Comparison of ENCODE assay signal across 32 cellular contexts in genomic region chr10:94989192-94989591, GRCh38. TPM values are rescaled to one million over a fixed set of nuclear protein-coding genes. Genes with fewer than 3 reads are reported as not detected.
"Had no signal": no experiment of that assay in that cellular context is flagged by ENCODE, and none has a peak within 500 bp of the region (broad histone marks: within the 10 kb centered on the region; RNA-seq: fewer than 3 reads in every experiment).

No MANE protein-coding gene starts in this region.

- H2AFZ ChIP-seq: neural progenitor cell, parathyroid adenoma had no signal

- H3K4me3 ChIP-seq: neural progenitor cell, ovary, skin epidermis, smooth muscle cell, spleen, suprapubic skin, testis, tibial artery, transverse colon, upper lobe of right lung, uterus had no signal

- H3K79me2 ChIP-seq: parathyroid adenoma had no signal

- DNase-seq: naive B cell; naive thymus-derived CD8-positive, alpha-beta T cell; occipital lobe; ovary; posterior cingulate gyrus; right cardiac atrium; spleen; stimulated activated CD4-positive, alpha-beta T cell treated with anti-CD3 and anti-CD28 coated beads, Interleukin-12 subunit alpha, Interleukin-12 subunit beta, amount 100 ng/mL, for 4 hours; stimulated activated CD4-positive, alpha-beta T cell treated with anti-CD3 and anti-CD28 coated beads, Interleukin-1b, Interleukin-23, amount 100 ng/mL, for 48 hours; stimulated activated CD4-positive, alpha-beta T cell treated with anti-CD3 and anti-CD28 coated beads, Interleukin-4, amount 100 ng/mL, for 1 hour; stimulated activated CD4-positive, alpha-beta T cell treated with anti-CD3 and anti-CD28 coated beads, Interleukin-4, amount 100 ng/mL, for 4 hours; stimulated activated CD8-positive, alpha-beta memory T cell treated with anti-CD3 and anti-CD28 coated beads, Interleukin-4, amount 100 ng/mL, for 48 hours; stimulated activated naive CD4-positive, alpha-beta T cell; stimulated activated naive CD8-positive, alpha-beta T cell treated with anti-CD3 and anti-CD28 coated beads, Interleukin-15, amount 100 ng/mL, for 72 hours; stimulated activated naive CD8-positive, alpha-beta T cell treated with anti-CD3 and anti-CD28 coated beads, Interleukin-15, Interleukin-2, amounts not matched to agents 100 U/mL and 50 U/mL, for 24 hours; substantia nigra; testis; tibial artery; transverse colon; upper lobe of right lung; uterus had no signal

- ATAC-seq: naive thymus-derived CD8-positive, alpha-beta T cell; right cardiac atrium; sciatic nerve; stimulated activated memory B cell treated with anti-CD40 and anti-IgM and Interleukin-4, amounts not matched to agents 10 μg/mL and 1 μg/mL and 100 μg/mL, for 72 hours; stimulated activated naive CD8-positive, alpha-beta T cell treated with anti-CD3 and anti-CD28 coated beads, Interleukin-15, amount 100 ng/mL, for 72 hours; stimulated activated naive CD8-positive, alpha-beta T cell treated with anti-CD3 and anti-CD28 coated beads, Interleukin-15, Interleukin-2, amounts not matched to agents 100 U/mL and 50 U/mL, for 24 hours; upper lobe of right lung had no signal

- H3K9ac ChIP-seq: neural progenitor cell, parathyroid adenoma had no signal

- H3K4me2 ChIP-seq: neural progenitor cell, smooth muscle cell had no signal

- H3K27me3 ChIP-seq: neural progenitor cell, ovary, spleen, suprapubic skin, testis, tibial artery, transverse colon, upper lobe of right lung, uterus had no signal

- H3K36me3 ChIP-seq: neural progenitor cell, ovary, spleen, suprapubic skin, tibial artery, transverse colon, upper lobe of right lung, uterus had no signal

- H3K27ac ChIP-seq: neural progenitor cell, ovary, parathyroid adenoma, skin epidermis, spleen, suprapubic skin, testis, tibial artery, transverse colon, upper lobe of right lung, uterus had no signal

- H3K9me3 ChIP-seq: ovary, uterus had no signal

- H3K4me1 ChIP-seq: parathyroid adenoma, spleen, suprapubic skin, testis, tibial artery, transverse colon, upper lobe of right lung, uterus had no signal

RNA-seq across cellular contexts. Expression of gene CYP2C9, which starts 50.7 kb away (rescaled TPM):
- total RNA-seq: naive thymus-derived CD8-positive, alpha-beta T cell; occipital lobe; osteoblast; pulmonary artery endothelial cell; right cardiac atrium; sciatic nerve; spleen; testis; urinary bladder; uterus had no signal
- polyA plus RNA-seq: naive thymus-derived CD8-positive, alpha-beta T cell; neural cell; ovary; spleen had no signal
